Comparison of ENCODE assay signal across 8 cellular contexts in the genomic region with DNA sequence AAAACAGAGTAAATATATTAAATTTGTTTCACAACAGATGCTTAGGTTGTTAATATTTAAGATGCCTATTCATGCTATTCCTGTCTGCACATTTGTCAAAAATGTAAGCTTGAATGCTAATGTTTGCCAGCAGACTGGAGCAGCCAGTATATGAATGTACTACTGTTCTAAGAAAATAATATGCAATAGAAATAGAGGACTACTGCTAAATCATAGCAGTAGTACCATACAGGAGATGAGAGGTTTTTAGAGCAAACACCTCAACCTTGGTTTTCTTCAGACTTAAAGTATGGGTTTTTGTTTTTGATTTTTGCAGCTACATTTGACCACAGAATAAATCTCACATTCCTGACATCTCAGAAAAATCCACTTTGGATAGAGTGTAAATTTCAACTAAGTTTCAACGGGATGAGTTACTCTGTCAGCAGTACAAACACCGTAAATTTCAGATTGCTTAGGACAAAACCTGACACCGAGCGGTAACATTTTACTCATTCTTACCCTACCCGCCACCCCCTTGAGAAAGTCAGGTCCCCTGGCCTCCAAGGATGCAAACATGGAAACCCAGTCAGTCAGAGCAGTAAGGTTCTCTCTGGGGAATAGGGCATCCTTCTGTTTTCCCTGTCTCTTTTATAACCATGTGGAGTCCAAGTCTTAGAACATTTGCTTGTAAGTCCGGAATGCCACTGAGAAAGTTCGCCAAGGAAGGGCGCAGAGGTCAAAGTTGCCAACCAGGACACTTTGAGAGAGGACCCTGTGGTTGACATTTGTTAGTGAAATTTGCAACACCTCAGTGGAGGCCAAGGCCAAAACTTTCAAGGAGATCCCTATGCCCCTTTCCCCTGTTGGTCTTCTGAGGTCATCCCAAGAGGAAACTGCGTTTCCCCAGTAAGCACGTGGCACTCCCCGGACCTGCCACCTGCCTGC. TPM values are rescaled to one million over a fixed set of nuclear protein-coding genes. Genes with fewer than 3 reads are reported as not detected.
A peak's percentile ranks its signal among the peaks of the same experiment; 100 is the strongest.
DNase-seq lines count a peak whose midpoint lies in the region; ATAC-seq, FAIRE-seq and TF ChIP-seq lines count a peak whose summit lies in the region.

No MANE protein-coding gene starts in this region.

- H3K36me3 Mint-ChIP-seq in glutamatergic neuron (ENCODE audit: unreplicated experiment), result no peaks in the 10 kb centered on the region

- H3K9me2 ChIP-seq in GM23248 (ENCODE audit: insufficient read depth), result no peaks in the 10 kb centered on the region

- H3K4me1 Mint-ChIP-seq in glutamatergic neuron (ENCODE audit: low read depth, unreplicated experiment), result peaks cover 12% of the 10 kb centered on the region

- H3K9me3 Mint-ChIP-seq in glutamatergic neuron (ENCODE audit: unreplicated experiment), result peaks cover 7% of the 10 kb centered on the region

- H2AFZ ChIP-seq in GM23248, result peak overlapping the region; percentile 93

- H3F3A ChIP-seq in GM23248 (ENCODE audit: insufficient read depth), result peaks cover 11% of the 10 kb centered on the region; the same call in 1 of the 2 replicates

- no peak for FAIRE-seq in small intestine (lab: Jason Lieb, UNC)

- H3K4me3 Mint-ChIP-seq in glutamatergic neuron (ENCODE audit: unreplicated experiment), result peak overlapping the region; percentile 94

- no peaks in the 10 kb centered on the region for H4K20me1 ChIP-seq in GM23248 (ENCODE audit: insufficient read depth)

- ATAC-seq in HG03460 (IDR thresholded peaks at IDR 0.05; ENCODE audit: unreplicated experiment) (no peak), HG03175 (IDR thresholded peaks at IDR 0.05; ENCODE audit: unreplicated experiment) (no peak)

- TF ChIP-seq CTCF in Peyer's patch (IDR thresholded peaks at IDR 0.05) (no peak), glutamatergic neuron (IDR thresholded peaks at IDR 0.05; ENCODE audit: partially characterized antibody, unreplicated experiment) (no peak)

- DNase-seq in GM23248, result no peak
- no peak for DNase-seq in Peyer's patch
- no peak for DNase-seq in glutamatergic neuron
- DNase-seq in small intestine, result no peak
- DNase-seq in HK-2 (ENCODE audit: unreplicated experiment), result no peak
- no peak for DNase-seq in middle frontal gyrus (ENCODE audit: extremely low spot score, low spot score)

- H3K27me3 ChIP-seq in GM23248 (replicated peaks; ENCODE audit: insufficient read depth) (peaks cover 32% of the 10 kb centered on the region), Peyer's patch (no peaks in the 10 kb centered on the region), small intestine (ENCODE audit: control insufficient read depth in 2 of 2, insufficient read depth in 2 of 2, low read length in 2 of 2) (peaks cover 0 to 6% of the 10 kb centered on the region in 2 donors)

- no peaks in the 10 kb centered on the region for H3K79me2 ChIP-seq in GM23248 (ENCODE audit: insufficient read depth)

- in situ Hi-C loops in GM23248 (cut with MboI), result no loop called here

- peaks cover 15% of the 10 kb centered on the region for H3K27me3 Mint-ChIP-seq in glutamatergic neuron (ENCODE audit: unreplicated experiment)

- H3K36me3 ChIP-seq in GM23248 (ENCODE audit: low read depth) (no peaks in the 10 kb centered on the region), Peyer's patch (no peaks in the 10 kb centered on the region), small intestine (ENCODE audit: control insufficient read depth in 2 of 2, insufficient read depth in 2 of 2, low read length in 2 of 2) (no peaks in the 10 kb centered on the region)

- no peak overlapping the region for H3K27ac Mint-ChIP-seq in glutamatergic neuron (ENCODE audit: unreplicated experiment)

- peaks cover 19% of the 10 kb centered on the region for H3K4me1 ChIP-seq in GM23248 (ENCODE audit: insufficient read depth)
- H3K4me1 ChIP-seq in Peyer's patch, result peaks cover 0 to 18% (median 3%) of the 10 kb centered on the region in 4 donors
- peaks cover 0 to 2% of the 10 kb centered on the region in 2 donors for H3K4me1 ChIP-seq in small intestine (ENCODE audit: control insufficient read depth in 2 of 2, insufficient read depth in 1 of 2, low read depth in 1 of 2, low read length in 1 of 2)

- no peaks in the 10 kb centered on the region for H3K9me3 ChIP-seq in GM23248 (ENCODE audit: low read depth)
- no peaks in the 10 kb centered on the region for H3K9me3 ChIP-seq in Peyer's patch
- no peaks in the 10 kb centered on the region for H3K9me3 ChIP-seq in small intestine (ENCODE audit: control insufficient read depth, low read depth)

- 78 to 79% methylated on average over 11 of the region's 11 CpGs for WGBS in GM23248 (ENCODE audit: low coverage in 1 of 2, low lambda C conversion rate in 2 of 2, missing lambda C conversion rate in 2 of 2), 2 experiments
- 50 to 56% (median 52%) methylated on average over 11 of the region's 11 CpGs for WGBS in small intestine, 3 donors

- H3K9ac ChIP-seq in GM23248, result no peak overlapping the region

- H3K27ac ChIP-seq in GM23248, result no peak overlapping the region
- peak overlapping the region in 3 of 4 donors; percentile 64 to 85 (median 84) for H3K27ac ChIP-seq in Peyer's patch
- H3K27ac ChIP-seq in small intestine (ENCODE audit: low read depth in 1 of 2, low read length in 1 of 2), result peak overlapping the region in 1 of 2 donors; percentile 19

- TF ChIP-seq POLR2A in Peyer's patch (IDR thresholded peaks at IDR 0.05), result no peak

- H3K4me3 ChIP-seq in GM23248 (no peak overlapping the region), Peyer's patch (peak overlapping the region; percentile 57 to 77 (median 67)), small intestine (ENCODE audit: low read depth in 1 of 2, low read length in 2 of 2) (peak overlapping the region; percentile 55 to 59)

- H3K4me2 ChIP-seq in GM23248 (ENCODE audit: unreplicated experiment), result no peak overlapping the region

RNA-seq across cellular contexts. Expression of a gene that starts 17.9 kb away (rescaled TPM):
- 12.0 and 31.4 TPM in 2 replicates for total RNA-seq in GM23248 (2014; rRNA removed; shearing (Covaris generic))
- polyA plus RNA-seq in GM23248 (2016; fragmentation: Nextera tagmentation; extraction: Ambion mirVana) (5.5 and 5.7 TPM in 2 replicates), small intestine (10 to 100 TPM in 1 of 3 donors, 1 to 10 TPM in 2; 8.1 to 10.7 (median 9.5) TPM)
- total RNA-seq in Peyer's patch (100 to 1,000 TPM in 1 of 4 donors, 10 to 100 TPM in 3; 46.6 to 101 (median 63.2) TPM), glutamatergic neuron (ENCODE audit: unreplicated experiment) (80.5 TPM)
